In genomic region chr16:30429678-30430427, GRCh38 we compare ENCODE assay signal across 1 cellular context.
TF ChIP-seq lines count a peak whose summit lies in the region.

DCTPP1 (minus strand) TSS chr16:30430030; CDS start chr16:30429980, 50 bp downstream.

TF ChIP-seq in HepG2, 621 proteins besides CTCF, POLR2A, EP300 and RAD21 (continued from another document and continues in another):
- peak; percentile 90 for TF ChIP-seq ZNF142 (CRISPR knock-in tag; IDR thresholded peaks at IDR 0.05)
- TF ChIP-seq ZZZ3 (CRISPR knock-in tag; IDR thresholded peaks at IDR 0.05; ENCODE audit: borderline replicate concordance), result peak; percentile 82
- peak; percentile 73 for TF ChIP-seq POLR2AphosphoS5 (IDR thresholded peaks at IDR 0.05; ENCODE audit: low read depth, low read length)
- TF ChIP-seq MXD4 (CRISPR knock-in tag; IDR thresholded peaks at IDR 0.05), result peak; percentile 82
- peak; percentile 68 for TF ChIP-seq ASH2L (IDR thresholded peaks at IDR 0.05; ENCODE audit: insufficient read length, low read depth, low read length)
- TF ChIP-seq EEA1 (CRISPR knock-in tag; IDR thresholded peaks at IDR 0.05; ENCODE audit: borderline replicate concordance), result peak; percentile 91; the same call in 1 of the 2 replicates
- TF ChIP-seq MAFG (CRISPR knock-in tag; IDR thresholded peaks at IDR 0.05), result no peak
- no peak for TF ChIP-seq DDIT3 (CRISPR knock-in tag; IDR thresholded peaks at IDR 0.05)
- 0 out of 2 replicates have a peak, but pooled peaks have one; percentile 14 for TF ChIP-seq ZSCAN25 (CRISPR knock-in tag; IDR thresholded peaks at IDR 0.05)
- TF ChIP-seq DPF2 (CRISPR knock-in tag; IDR thresholded peaks at IDR 0.05; ENCODE audit: borderline replicate concordance, low read depth), result peak; percentile 27; the same call in 1 of the 2 replicates
- peak; percentile 84; the same call in 1 of the 2 replicates for TF ChIP-seq ZNF546 (CRISPR knock-in tag; conservative IDR thresholded peaks at IDR 0.05)
- TF ChIP-seq ZNF264 (CRISPR knock-in tag; IDR thresholded peaks at IDR 0.05), result peak; percentile 71
- TF ChIP-seq ZBTB37 (CRISPR knock-in tag; IDR thresholded peaks at IDR 0.05), result peak; percentile 71; the same call in 1 of the 2 replicates
- 0 out of 2 replicates have a peak, but pooled peaks have one; percentile 58 for TF ChIP-seq ZNF616 (CRISPR knock-in tag; IDR thresholded peaks at IDR 0.05; ENCODE audit: low read depth)
- TF ChIP-seq MTA1 (CRISPR knock-in tag; IDR thresholded peaks at IDR 0.05; ENCODE audit: borderline replicate concordance), result peak; percentile 82
- TF ChIP-seq ZBTB26 (CRISPR knock-in tag; IDR thresholded peaks at IDR 0.05; ENCODE audit: borderline replicate concordance), result peak; percentile 75; the same call in 1 of the 2 replicates
- peak; percentile 96 for TF ChIP-seq TEAD3 (CRISPR knock-in tag; optimal IDR thresholded peaks at IDR 0.05; ENCODE audit: borderline replicate concordance)
- TF ChIP-seq ZNF891 (CRISPR knock-in tag; IDR thresholded peaks at IDR 0.05), result peak; percentile 57; the same call in 1 of the 2 replicates
- TF ChIP-seq REST (IDR thresholded peaks at IDR 0.05; ENCODE audit: borderline replicate concordance in 1 of 2, low read depth in 1 of 2, low read length in 2 of 2), result peak in 1 of 2 experiments; percentile 29; a peak in 1 of 4 replicates
- TF ChIP-seq KDM1A (CRISPR knock-in tag; IDR thresholded peaks at IDR 0.05), result 0 out of 2 replicates have a peak, but pooled peaks have one; percentile 45
- TF ChIP-seq ZNF770 (CRISPR knock-in tag; IDR thresholded peaks at IDR 0.05), result peak; percentile 90; the same call in 1 of the 2 replicates
- peak; percentile 79 for TF ChIP-seq SNAPC5 (CRISPR knock-in tag; IDR thresholded peaks at IDR 0.05; ENCODE audit: borderline replicate concordance)
- no peak for TF ChIP-seq NFATC3 (CRISPR knock-in tag; IDR thresholded peaks at IDR 0.05)
- peak; percentile 86; the same call in 1 of the 2 replicates for TF ChIP-seq ZNF543 (CRISPR knock-in tag; IDR thresholded peaks at IDR 0.05)
- peak; percentile 51; the same call in 1 of the 2 replicates for TF ChIP-seq ETV6 (CRISPR knock-in tag; conservative IDR thresholded peaks at IDR 0.05)
- no peak for TF ChIP-seq ZNF562 (CRISPR knock-in tag; IDR thresholded peaks at IDR 0.05; ENCODE audit: borderline replicate concordance)
- TF ChIP-seq HIVEP1 (CRISPR knock-in tag; IDR thresholded peaks at IDR 0.05), result peak; percentile 52
- peak; percentile 92; the same call in 1 of the 2 replicates for TF ChIP-seq ZBTB46 (CRISPR knock-in tag; IDR thresholded peaks at IDR 0.05; ENCODE audit: borderline replicate concordance)
- peak; percentile 95 for TF ChIP-seq ZNF574 (CRISPR knock-in tag; IDR thresholded peaks at IDR 0.05)
- 0 out of 2 replicates have a peak, but pooled peaks have one; percentile 76 for TF ChIP-seq CREB3 (CRISPR knock-in tag; IDR thresholded peaks at IDR 0.05)
- peak; percentile 95 for TF ChIP-seq TOPORS (CRISPR knock-in tag; IDR thresholded peaks at IDR 0.05)
- peak; percentile 63; the same call in 1 of the 2 replicates for TF ChIP-seq NRL (CRISPR knock-in tag; IDR thresholded peaks at IDR 0.05; ENCODE audit: borderline replicate concordance)
- peak; percentile 88 for TF ChIP-seq ZNF556 (CRISPR knock-in tag; IDR thresholded peaks at IDR 0.05; ENCODE audit: borderline replicate concordance)
